Comparison of ENCODE assay signal across 1 cellular context in genomic region chr3:38095687-38096483, GRCh38.
TF ChIP-seq lines count a peak whose summit lies in the region.

No MANE protein-coding gene starts in this region.

TF ChIP-seq in HepG2, 621 proteins besides CTCF, POLR2A, EP300 and RAD21:
- TF ChIP-seq, protein P1, sequence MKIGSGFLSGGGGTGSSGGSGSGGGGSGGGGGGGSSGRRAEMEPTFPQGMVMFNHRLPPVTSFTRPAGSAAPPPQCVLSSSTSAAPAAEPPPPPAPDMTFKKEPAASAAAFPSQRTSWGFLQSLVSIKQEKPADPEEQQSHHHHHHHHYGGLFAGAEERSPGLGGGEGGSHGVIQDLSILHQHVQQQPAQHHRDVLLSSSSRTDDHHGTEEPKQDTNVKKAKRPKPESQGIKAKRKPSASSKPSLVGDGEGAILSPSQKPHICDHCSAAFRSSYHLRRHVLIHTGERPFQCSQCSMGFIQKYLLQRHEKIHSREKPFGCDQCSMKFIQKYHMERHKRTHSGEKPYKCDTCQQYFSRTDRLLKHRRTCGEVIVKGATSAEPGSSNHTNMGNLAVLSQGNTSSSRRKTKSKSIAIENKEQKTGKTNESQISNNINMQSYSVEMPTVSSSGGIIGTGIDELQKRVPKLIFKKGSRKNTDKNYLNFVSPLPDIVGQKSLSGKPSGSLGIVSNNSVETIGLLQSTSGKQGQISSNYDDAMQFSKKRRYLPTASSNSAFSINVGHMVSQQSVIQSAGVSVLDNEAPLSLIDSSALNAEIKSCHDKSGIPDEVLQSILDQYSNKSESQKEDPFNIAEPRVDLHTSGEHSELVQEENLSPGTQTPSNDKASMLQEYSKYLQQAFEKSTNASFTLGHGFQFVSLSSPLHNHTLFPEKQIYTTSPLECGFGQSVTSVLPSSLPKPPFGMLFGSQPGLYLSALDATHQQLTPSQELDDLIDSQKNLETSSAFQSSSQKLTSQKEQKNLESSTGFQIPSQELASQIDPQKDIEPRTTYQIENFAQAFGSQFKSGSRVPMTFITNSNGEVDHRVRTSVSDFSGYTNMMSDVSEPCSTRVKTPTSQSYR (CRISPR knock-in tag; IDR thresholded peaks at IDR 0.05; ENCODE audit: borderline replicate concordance): no peak
- no peak for TF ChIP-seq SSRP1 (CRISPR knock-in tag; IDR thresholded peaks at IDR 0.05)
- no peak for TF ChIP-seq PAWR (CRISPR knock-in tag; IDR thresholded peaks at IDR 0.05; ENCODE audit: borderline replicate concordance)
- TF ChIP-seq ZNF326 (CRISPR knock-in tag; IDR thresholded peaks at IDR 0.05; ENCODE audit: borderline replicate concordance): no peak
- TF ChIP-seq FOXM1 (CRISPR knock-in tag; IDR thresholded peaks at IDR 0.05): no peak
- TF ChIP-seq, protein P2, sequence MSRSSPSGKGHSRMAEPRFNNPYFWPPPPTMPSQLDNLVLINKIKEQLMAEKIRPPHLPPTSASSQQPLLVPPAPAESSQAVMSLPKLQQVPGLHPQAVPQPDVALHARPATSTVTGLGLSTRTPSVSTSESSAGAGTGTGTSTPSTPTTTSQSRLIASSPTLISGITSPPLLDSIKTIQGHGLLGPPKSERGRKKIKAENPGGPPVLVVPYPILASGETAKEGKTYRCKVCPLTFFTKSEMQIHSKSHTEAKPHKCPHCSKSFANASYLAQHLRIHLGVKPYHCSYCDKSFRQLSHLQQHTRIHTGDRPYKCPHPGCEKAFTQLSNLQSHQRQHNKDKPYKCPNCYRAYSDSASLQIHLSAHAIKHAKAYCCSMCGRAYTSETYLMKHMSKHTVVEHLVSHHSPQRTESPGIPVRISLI (CRISPR knock-in tag; IDR thresholded peaks at IDR 0.05; ENCODE audit: borderline replicate concordance): no peak
- TF ChIP-seq, protein P3, sequence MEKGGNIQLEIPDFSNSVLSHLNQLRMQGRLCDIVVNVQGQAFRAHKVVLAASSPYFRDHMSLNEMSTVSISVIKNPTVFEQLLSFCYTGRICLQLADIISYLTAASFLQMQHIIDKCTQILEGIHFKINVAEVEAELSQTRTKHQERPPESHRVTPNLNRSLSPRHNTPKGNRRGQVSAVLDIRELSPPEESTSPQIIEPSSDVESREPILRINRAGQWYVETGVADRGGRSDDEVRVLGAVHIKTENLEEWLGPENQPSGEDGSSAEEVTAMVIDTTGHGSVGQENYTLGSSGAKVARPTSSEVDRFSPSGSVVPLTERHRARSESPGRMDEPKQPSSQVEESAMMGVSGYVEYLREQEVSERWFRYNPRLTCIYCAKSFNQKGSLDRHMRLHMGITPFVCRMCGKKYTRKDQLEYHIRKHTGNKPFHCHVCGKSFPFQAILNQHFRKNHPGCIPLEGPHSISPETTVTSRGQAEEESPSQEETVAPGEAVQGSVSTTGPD (CRISPR knock-in tag; IDR thresholded peaks at IDR 0.05): no peak
- no peak for TF ChIP-seq SRY (CRISPR knock-in tag; IDR thresholded peaks at IDR 0.05)
- TF ChIP-seq ZNF337 (CRISPR knock-in tag; IDR thresholded peaks at IDR 0.05; ENCODE audit: borderline replicate concordance, low read depth): no peak
- no peak for TF ChIP-seq ARID5B (CRISPR knock-in tag; IDR thresholded peaks at IDR 0.05)
- TF ChIP-seq IRX3 (CRISPR knock-in tag; IDR thresholded peaks at IDR 0.05; ENCODE audit: borderline replicate concordance, low read depth): no peak
- TF ChIP-seq, protein P4, sequence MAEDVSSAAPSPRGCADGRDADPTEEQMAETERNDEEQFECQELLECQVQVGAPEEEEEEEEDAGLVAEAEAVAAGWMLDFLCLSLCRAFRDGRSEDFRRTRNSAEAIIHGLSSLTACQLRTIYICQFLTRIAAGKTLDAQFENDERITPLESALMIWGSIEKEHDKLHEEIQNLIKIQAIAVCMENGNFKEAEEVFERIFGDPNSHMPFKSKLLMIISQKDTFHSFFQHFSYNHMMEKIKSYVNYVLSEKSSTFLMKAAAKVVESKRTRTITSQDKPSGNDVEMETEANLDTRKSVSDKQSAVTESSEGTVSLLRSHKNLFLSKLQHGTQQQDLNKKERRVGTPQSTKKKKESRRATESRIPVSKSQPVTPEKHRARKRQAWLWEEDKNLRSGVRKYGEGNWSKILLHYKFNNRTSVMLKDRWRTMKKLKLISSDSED (CRISPR knock-in tag; IDR thresholded peaks at IDR 0.05): no peak
- no peak for TF ChIP-seq ZBTB20 (CRISPR knock-in tag; IDR thresholded peaks at IDR 0.05; ENCODE audit: borderline replicate concordance, low read depth)
